Comparison of ENCODE assay signal across 36 cellular contexts in the genomic region with DNA sequence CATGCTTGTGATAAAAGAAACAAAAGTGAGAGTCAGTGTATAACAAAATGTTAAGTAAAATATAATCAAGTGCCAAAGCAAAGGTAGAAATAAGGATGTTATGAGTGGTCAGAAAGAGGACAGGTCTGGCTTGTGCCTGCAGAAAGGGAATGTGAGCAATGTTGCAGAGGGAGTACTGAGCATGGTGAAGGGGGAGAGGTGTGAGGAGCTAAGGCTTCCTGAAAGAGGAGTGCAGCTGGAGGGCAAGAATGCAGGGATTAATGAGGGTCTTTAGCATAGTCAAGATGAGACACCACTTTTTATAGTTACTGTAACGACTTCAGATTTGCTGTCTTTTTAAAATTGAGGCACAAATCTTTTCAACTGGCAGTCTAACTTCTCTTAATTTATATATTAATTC. TPM values are rescaled to one million over a fixed set of nuclear protein-coding genes. Genes with fewer than 3 reads are reported as not detected.
"Had no signal": no experiment of that assay in that cellular context is flagged by ENCODE, and none has a peak within 500 bp of the region (broad histone marks: within the 10 kb centered on the region; RNA-seq: fewer than 3 reads in every experiment).

No MANE protein-coding gene starts in this region.

- H2AFZ ChIP-seq: PC-9 had no signal

- H3K4me1 Mint-ChIP-seq: activated CD4-positive, alpha-beta memory T cell treated with anti-CD3 and anti-CD28 coated beads, Interleukin-2, amount 10 ng/mL, durations not matched to agents 7 days and 5 days; activated CD8-positive, alpha-beta memory T cell treated with anti-CD3 and anti-CD28 coated beads, Interleukin-2, amount 10 ng/mL, durations not matched to agents 7 days and 5 days; activated naive CD4-positive, alpha-beta T cell treated with anti-CD3 and anti-CD28 coated beads, Interleukin-2, amount 10 ng/mL, durations not matched to agents 7 days and 5 days; activated naive CD8-positive, alpha-beta T cell treated with anti-CD3 and anti-CD28 coated beads, Interleukin-2, amount 50 U/mL, for 24 hours; brain had no signal

- H3K27ac Mint-ChIP-seq: activated CD4-positive, alpha-beta memory T cell treated with anti-CD3 and anti-CD28 coated beads, Interleukin-2, amount 10 ng/mL, durations not matched to agents 7 days and 5 days; activated CD8-positive, alpha-beta memory T cell treated with anti-CD3 and anti-CD28 coated beads, Interleukin-2, amount 10 ng/mL, durations not matched to agents 7 days and 5 days; activated naive CD4-positive, alpha-beta T cell treated with anti-CD3 and anti-CD28 coated beads, Interleukin-2, amount 10 ng/mL, durations not matched to agents 7 days and 5 days; activated naive CD8-positive, alpha-beta T cell; activated naive CD8-positive, alpha-beta T cell treated with anti-CD3 and anti-CD28 coated beads, Interleukin-2, amount 50 U/mL, for 24 hours; brain had no signal

- H3K4me2 ChIP-seq: PC-9 had no signal

- H3K4me3 ChIP-seq: K562, PC-9 had no signal

- H3K4me3 Mint-ChIP-seq: activated CD4-positive, alpha-beta memory T cell treated with anti-CD3 and anti-CD28 coated beads, Interleukin-2, amount 10 ng/mL, durations not matched to agents 7 days and 5 days; activated CD8-positive, alpha-beta memory T cell treated with anti-CD3 and anti-CD28 coated beads, Interleukin-2, amount 10 ng/mL, durations not matched to agents 7 days and 5 days; activated naive CD4-positive, alpha-beta T cell treated with anti-CD3 and anti-CD28 coated beads, Interleukin-2, amount 10 ng/mL, durations not matched to agents 7 days and 5 days; activated naive CD8-positive, alpha-beta T cell; activated naive CD8-positive, alpha-beta T cell treated with anti-CD3 and anti-CD28 coated beads, Interleukin-2, amount 50 U/mL, for 24 hours; brain had no signal

- H3K36me3 Mint-ChIP-seq: activated CD8-positive, alpha-beta memory T cell treated with anti-CD3 and anti-CD28 coated beads, Interleukin-2, amount 10 ng/mL, durations not matched to agents 7 days and 5 days; activated naive CD4-positive, alpha-beta T cell treated with anti-CD3 and anti-CD28 coated beads, Interleukin-2, amount 10 ng/mL, durations not matched to agents 7 days and 5 days; activated naive CD8-positive, alpha-beta T cell; brain had no signal

- DNase-seq: activated CD4-positive, alpha-beta memory T cell treated with anti-CD3 and anti-CD28 coated beads, Interleukin-2, amount 10 ng/mL, durations not matched to agents 7 days and 5 days; activated CD4-positive, alpha-beta T cell treated with anti-CD3 and anti-CD28 coated beads for 1 hour; activated CD4-positive, alpha-beta T cell treated with anti-CD3 and anti-CD28 coated beads for 48 hours; activated CD4-positive, CD25-positive, alpha-beta regulatory T cell; activated CD8-positive, alpha-beta memory T cell treated with anti-CD3 and anti-CD28 coated beads for 24 hours; activated CD8-positive, alpha-beta memory T cell treated with anti-CD3 and anti-CD28 coated beads, Interleukin-2, amount 10 ng/mL, durations not matched to agents 7 days and 5 days; activated CD8-positive, alpha-beta memory T cell treated with anti-CD3 and anti-CD28 coated beads, Interleukin-2, amount 50 U/mL, for 48 hours; activated effector memory CD4-positive, alpha-beta T cell treated with Interleukin-2 at 50 U/mL for 16 hours; activated naive CD4-positive, alpha-beta T cell treated with anti-CD3 and anti-CD28 coated beads, Interleukin-2, amount 10 ng/mL, durations not matched to agents 7 days and 5 days; activated naive CD8-positive, alpha-beta T cell treated with anti-CD3 and anti-CD28 coated beads, Interleukin-2, amount 50 U/mL, for 24 hours; activated T-cell treated with anti-CD3 and anti-CD28 coated beads, Interleukin-2, amount 50 U/mL, for 48 hours; anterior cingulate cortex; NCI-H1105; NCI-H1417 treated with DMSO at 0.1 percent for 48 hours; NCI-H187 treated with DMSO at 0.1 percent for 48 hours; NCI-H2081; NCI-H2171 treated with DMSO at 0.1 percent for 48 hours; NCI-H446; NCI-H524; NCI-H69; NCI-H82; NK-92 treated with Interleukin-12 subunit alpha and Interleukin-12 subunit beta, amount 100 ng/mL, for 24 hours; PC-9; SIG-M5; SW 1271; T-helper 1 cell; T-helper 2 cell; T-helper 9 cell had no signal

- H3K27ac ChIP-seq: PC-9, RWPE1, VCaP had no signal

- H3K9me3 Mint-ChIP-seq: activated naive CD8-positive, alpha-beta T cell treated with anti-CD3 and anti-CD28 coated beads, Interleukin-2, amount 50 U/mL, for 24 hours; brain had no signal

- H3K27me3 Mint-ChIP-seq: activated CD4-positive, alpha-beta memory T cell treated with anti-CD3 and anti-CD28 coated beads, Interleukin-2, amount 10 ng/mL, durations not matched to agents 7 days and 5 days; activated CD8-positive, alpha-beta memory T cell treated with anti-CD3 and anti-CD28 coated beads, Interleukin-2, amount 10 ng/mL, durations not matched to agents 7 days and 5 days; activated naive CD4-positive, alpha-beta T cell treated with anti-CD3 and anti-CD28 coated beads, Interleukin-2, amount 10 ng/mL, durations not matched to agents 7 days and 5 days; activated naive CD8-positive, alpha-beta T cell; activated naive CD8-positive, alpha-beta T cell treated with anti-CD3 and anti-CD28 coated beads, Interleukin-2, amount 50 U/mL, for 24 hours had no signal

- ATAC-seq: activated CD8-positive, alpha-beta memory T cell treated with anti-CD3 and anti-CD28 coated beads, Interleukin-2, amount 10 ng/mL, durations not matched to agents 7 days and 5 days; activated naive CD8-positive, alpha-beta T cell treated with anti-CD3 and anti-CD28 coated beads, Interleukin-2, amount 50 U/mL, for 24 hours; K562; Right ventricle myocardium inferior; SK-N-SH treated with all-trans-retinoic acid at 6 μM for 48 hours had no signal

RNA-seq across cellular contexts. Expression of gene FIGN, which starts 22.0 kb away (rescaled TPM):
- total RNA-seq: activated CD4-positive, alpha-beta memory T cell treated with anti-CD3 and anti-CD28 coated beads, Interleukin-2, amount 10 ng/mL, durations not matched to agents 7 days and 5 days; activated CD8-positive, alpha-beta memory T cell treated with anti-CD3 and anti-CD28 coated beads, Interleukin-2, amount 10 ng/mL, durations not matched to agents 7 days and 5 days; OCI-LY7 had no signal
- polyA plus RNA-seq: K562 had no signal
